ENCODE assay signal across 10 cellular contexts in genomic region chr1:25556791-25557476, GRCh38. TPM values are rescaled to one million over a fixed set of nuclear protein-coding genes. Genes with fewer than 3 reads are reported as not detected.
DNase-seq lines count a peak whose midpoint lies in the region; ATAC-seq, FAIRE-seq and TF ChIP-seq lines count a peak whose summit lies in the region.
"Had no signal": no experiment of that assay in that cellular context is flagged by ENCODE, and none has a peak within 500 bp of the region (broad histone marks: within the 10 kb centered on the region; RNA-seq: fewer than 3 reads in every experiment).

No MANE protein-coding gene starts in this region.

- no peaks in the 10 kb centered on the region for H3K9me3 Mint-ChIP-seq in CD4-positive, alpha-beta T cell
- H3K9me3 Mint-ChIP-seq in activated CD4-positive, alpha-beta memory T cell treated with anti-CD3 and anti-CD28 coated beads for 36 hours = no peaks in the 10 kb centered on the region

- peaks cover 78% of the 10 kb centered on the region for H3K36me3 Mint-ChIP-seq in CD4-positive, alpha-beta T cell (ENCODE audit: low read depth)
- H3K36me3 Mint-ChIP-seq in activated CD4-positive, alpha-beta memory T cell treated with anti-CD3 and anti-CD28 coated beads for 36 hours = peaks cover 10% of the 10 kb centered on the region

- no peak for TF ChIP-seq CTCF in CD4-positive, alpha-beta T cell (IDR thresholded peaks at IDR 0.05)
- TF ChIP-seq CTCF in HL-60 (IDR thresholded peaks at IDR 0.05; ENCODE audit: insufficient read depth, low read length) (no peak), keratinocyte (optimal IDR thresholded peaks at IDR 0.05 in 1 of 3, IDR thresholded peaks at IDR 0.05 in 1 of 3, conservative IDR thresholded peaks at IDR 0.05 in 1 of 3; ENCODE audit: extremely low read depth in 1 of 3, insufficient read depth in 2 of 3, low read length in 3 of 3) (no peak), uterus (IDR thresholded peaks at IDR 0.05) (no peak)

- peak overlapping the region; percentile 64 for H3K4me3 Mint-ChIP-seq in CD4-positive, alpha-beta T cell
- H3K4me3 Mint-ChIP-seq in activated CD4-positive, alpha-beta memory T cell treated with anti-CD3 and anti-CD28 coated beads for 36 hours = no peak overlapping the region

- peak overlapping the region; percentile 87 for H3K27ac Mint-ChIP-seq in CD4-positive, alpha-beta T cell
- peak overlapping the region; percentile 38 for H3K27ac Mint-ChIP-seq in activated CD4-positive, alpha-beta memory T cell treated with anti-CD3 and anti-CD28 coated beads for 36 hours

- DNase-seq in CD4-positive, alpha-beta T cell = peak in 3 of 10 experiments; percentile 27 to 50 (median 39)
- peak; percentile 88 to 91 for DNase-seq in HL-60 (ENCODE audit: low read depth in 1 of 2, low spot score in 1 of 2)
- peak; percentile 64 for DNase-seq in activated CD4-positive, alpha-beta memory T cell treated with anti-CD3 and anti-CD28 coated beads for 36 hours
- DNase-seq in keratinocyte (ENCODE audit: low read depth, low spot score) = peak; percentile 71
- DNase-seq in uterus = no peak
- no peak for DNase-seq in nucleus accumbens (lab: John Stamatoyannopoulos, UW)
- no peak for DNase-seq in NCI-H2196 (lab: John Stamatoyannopoulos, UW; ENCODE audit: unreplicated experiment)
- DNase-seq: activated CD8-positive, alpha-beta memory T cell treated with anti-CD3 and anti-CD28 coated beads, Interleukin-2, amount 50 U/mL, for 4 hours; Karpas-422 had no signal

- dilution Hi-C loops in keratinocyte (cut with MboI; ENCODE audit: extremely low pct_ligation_motif_present, low sequenced_read_pairs) = no loop called here

- peaks cover 2% of the 10 kb centered on the region for H4K20me1 ChIP-seq in keratinocyte (ENCODE audit: control insufficient read depth, extremely low read depth, insufficient read depth, low read length)

- TF ChIP-seq POLR2A in uterus (IDR thresholded peaks at IDR 0.05) = no peak

- H3K79me2 ChIP-seq in keratinocyte (ENCODE audit: control insufficient read depth, insufficient read depth, low read length) = no peaks in the 10 kb centered on the region

- peak overlapping the region; percentile 59 for H3K27ac ChIP-seq in CD4-positive, alpha-beta T cell (ENCODE audit: low read depth, low read length)
- peak overlapping the region; percentile 42; the same call in 1 of the 2 replicates for H3K27ac ChIP-seq in HL-60 (replicated peaks)
- peak overlapping the region; percentile 49 for H3K27ac ChIP-seq in keratinocyte (ENCODE audit: control insufficient read depth, insufficient read depth, low read length)
- H3K27ac ChIP-seq in uterus = no peak overlapping the region

- peaks cover 34% of the 10 kb centered on the region for H3K4me1 ChIP-seq in keratinocyte (ENCODE audit: control insufficient read depth, extremely low read depth, insufficient read depth, low read length)
- H3K4me1 ChIP-seq in uterus = no peaks in the 10 kb centered on the region

- H3K4me3 ChIP-seq in HL-60 (replicated peaks; ENCODE audit: insufficient read depth, low read length) (no peak overlapping the region), keratinocyte (ENCODE audit: control insufficient read depth in 2 of 3, extremely low read depth in 1 of 3, insufficient read depth in 2 of 3, low read depth in 1 of 3, low read length in 3 of 3) (peak overlapping the region in 1 of 3 experiments; percentile 25), uterus (no peak overlapping the region)

- intact Hi-C loops in CD4-positive, alpha-beta T cell (cut with DNase I, micrococcal nuclease) = no loop called here
- intact Hi-C loops in activated CD4-positive, alpha-beta memory T cell treated with anti-CD3 and anti-CD28 coated beads for 36 hours (cut with micrococcal nuclease) = no loop called here
- intact Hi-C loops in uterus (cut with DNase I; ENCODE audit: low total_unique reads) = no loop called here

- no peaks in the 10 kb centered on the region for H3K9me1 ChIP-seq in keratinocyte (ENCODE audit: control insufficient read depth, extremely low read depth, insufficient read depth, low read length)

- CTCF ChIA-PET in CD4-positive, alpha-beta T cell (lab: Charles Lee) = no interaction called here
- CTCF ChIA-PET in activated CD4-positive, alpha-beta memory T cell treated with anti-CD3 and anti-CD28 coated beads for 36 hours (lab: Charles Lee) = interaction anchor here (0.8 to 4.2 kb wide), 3 partner anchors 16 to 63 kb away, joined by 3 to 23 read pairs (median 3); no protein-coding TSS in a partner anchor

- peak; percentile 98 for FAIRE-seq in keratinocyte (lab: Jason Lieb, UNC)

- H3K27me3 ChIP-seq in CD4-positive, alpha-beta T cell (ENCODE audit: control insufficient read depth, insufficient read depth, low read length) = no peaks in the 10 kb centered on the region
- H3K27me3 ChIP-seq in HL-60 (ENCODE audit: insufficient read depth, poor library complexity, severe bottlenecking) = no peaks in the 10 kb centered on the region
- H3K27me3 ChIP-seq in keratinocyte (ENCODE audit: control insufficient read depth, extremely low read depth, insufficient read depth, low read length) = no peaks in the 10 kb centered on the region
- H3K27me3 ChIP-seq in uterus = no peaks in the 10 kb centered on the region

- H3K36me3 ChIP-seq in keratinocyte (ENCODE audit: control insufficient read depth in 2 of 2, extremely low read depth in 1 of 2, insufficient read depth in 2 of 2, low read length in 2 of 2) (peaks cover 12 to 23% of the 10 kb centered on the region in 2 experiments), uterus (no peaks in the 10 kb centered on the region)

- H3K4me2 ChIP-seq in keratinocyte (ENCODE audit: control insufficient read depth, extremely low read depth, insufficient read depth, low read depth, low read length) = peak overlapping the region; percentile 58

- no peaks in the 10 kb centered on the region for H3K9me3 ChIP-seq in CD4-positive, alpha-beta T cell (ENCODE audit: control insufficient read depth, low read length)
- H3K9me3 ChIP-seq in keratinocyte (ENCODE audit: control insufficient read depth, low read depth, low read length) (no peaks in the 10 kb centered on the region), uterus (no peaks in the 10 kb centered on the region)

- no peak overlapping the region for H2AFZ ChIP-seq in keratinocyte (ENCODE audit: control insufficient read depth, low read length)

- POLR2A ChIA-PET in CD4-positive, alpha-beta T cell (lab: Charles Lee) = interaction anchor here (0.7 to 5.0 kb wide), 9 partner anchors 8 to 310 kb away, joined by 3 to 46 read pairs (median 7); partner anchors contain the start of genes LDLRAP1 and RSRP1
- POLR2A ChIA-PET in activated CD4-positive, alpha-beta memory T cell treated with anti-CD3 and anti-CD28 coated beads for 36 hours (lab: Charles Lee) = no interaction called here

- peak; percentile 66 for ATAC-seq in CD4-positive, alpha-beta T cell (ENCODE audit: poor library complexity)
- no peak for ATAC-seq in GM21717 (IDR thresholded peaks at IDR 0.05; ENCODE audit: unreplicated experiment)

- no peaks in the 10 kb centered on the region for H3K27me3 Mint-ChIP-seq in CD4-positive, alpha-beta T cell
- no peaks in the 10 kb centered on the region for H3K27me3 Mint-ChIP-seq in activated CD4-positive, alpha-beta memory T cell treated with anti-CD3 and anti-CD28 coated beads for 36 hours

- peak overlapping the region; percentile 19 for H3K9ac ChIP-seq in keratinocyte (ENCODE audit: control insufficient read depth, extremely low read depth, insufficient read depth, low read length)

- peaks cover 100% of the 10 kb centered on the region for H3K4me1 Mint-ChIP-seq in CD4-positive, alpha-beta T cell (ENCODE audit: low read depth)
- H3K4me1 Mint-ChIP-seq in activated CD4-positive, alpha-beta memory T cell treated with anti-CD3 and anti-CD28 coated beads for 36 hours (ENCODE audit: low read depth) = peaks cover 91% of the 10 kb centered on the region

RNA-seq across cellular contexts. Expression of gene LDLRAP1, which starts 13.5 kb away (rescaled TPM):
- 10 to 100 TPM; 70.5 to 73.5 TPM for total RNA-seq in CD4-positive, alpha-beta T cell
- 10 to 100 TPM; 11.9 to 14.8 TPM for total RNA-seq in activated CD4-positive, alpha-beta memory T cell treated with anti-CD3 and anti-CD28 coated beads for 36 hours
- 19.0 to 25.8 TPM (median 22.3 TPM) in 3 replicates for polyA plus RNA-seq in keratinocyte
- polyA plus RNA-seq in keratinocyte (2011; ENCODE audit: low read depth) = 14.6 TPM
- 28.4 and 30.9 TPM in 2 replicates for polyA plus RNA-seq in keratinocyte (2011; cell fraction: cytosol; rRNA removed)
- 34.5 and 41.1 TPM in 2 replicates for polyA plus RNA-seq in keratinocyte (2011; cell fraction: nucleus; rRNA removed)
- 10.4 and 19.4 TPM in 2 replicates for polyA plus RNA-seq in keratinocyte (2012; ENCODE audit: low replicate concordance)
- 20.1 to 32.6 TPM (median 20.3 TPM) in 3 replicates for polyA minus RNA-seq in keratinocyte
- polyA minus RNA-seq in keratinocyte (2011; cell fraction: cytosol; rRNA and poly(A)+ RNA removed) = 32.4 TPM
- 11.5 and 12.0 TPM in 2 replicates for polyA minus RNA-seq in keratinocyte (2011; cell fraction: nucleus; rRNA and poly(A)+ RNA removed)
- total RNA-seq in uterus = 10 to 100 TPM in 1 of 4 donors, 1 to 10 TPM in 3; 1.2 to 26.6 (median 7.7) TPM

RNA-seq across cellular contexts. Expression of gene MAN1C1, which starts 59.7 kb away (rescaled TPM):
- 10 to 100 TPM; 44.4 to 46.9 TPM for total RNA-seq in CD4-positive, alpha-beta T cell
- total RNA-seq in activated CD4-positive, alpha-beta memory T cell treated with anti-CD3 and anti-CD28 coated beads for 36 hours = 1 to 10 TPM; 4.6 to 4.8 TPM
- 0.07 to 0.27 TPM in 2 of 3 replicates, not detected in the other for polyA plus RNA-seq in keratinocyte
- 0.27 TPM for polyA plus RNA-seq in keratinocyte (2011; ENCODE audit: low read depth)
- 0.06 and 0.08 TPM in 2 replicates for polyA plus RNA-seq in keratinocyte (2011; cell fraction: cytosol; rRNA removed)
- polyA plus RNA-seq in keratinocyte (2011; cell fraction: nucleus; rRNA removed) = 0.16 TPM in 1 of 2 replicates, not detected in the other
- polyA plus RNA-seq in keratinocyte (2012; ENCODE audit: low replicate concordance) = 0.09 and 0.24 TPM in 2 replicates
- polyA minus RNA-seq in keratinocyte = 0.03 to 0.13 TPM in 2 of 3 replicates, not detected in the other
- polyA minus RNA-seq in keratinocyte (2011; cell fraction: cytosol; rRNA and poly(A)+ RNA removed) = not detected
- not detected in 2 replicates for polyA minus RNA-seq in keratinocyte (2011; cell fraction: nucleus; rRNA and poly(A)+ RNA removed)
- 10 to 100 TPM in 1 of 4 donors, 1 to 10 TPM in 3; 5.0 to 31.1 (median 7.9) TPM for total RNA-seq in uterus

Comparison
In these comparisons a context has a peak if more than half of its experiments do, and no peak if none do; other contexts are left out.
1. DNase-seq: peak in HL-60 (2 of 2), activated CD4-positive, alpha-beta memory T cell treated with anti-CD3 and anti-CD28 coated beads for 36 hours (single experiment) and keratinocyte (single experiment); none in uterus (0 of 2), nucleus accumbens (0 of 56) and NCI-H2196 (single experiment).
2. H3K27ac ChIP-seq: peak in CD4-positive, alpha-beta T cell (single experiment), HL-60 (single experiment) and keratinocyte (single experiment); none in uterus (0 of 2).